ENCODE assay signal across 1 cellular context in the genomic region with DNA sequence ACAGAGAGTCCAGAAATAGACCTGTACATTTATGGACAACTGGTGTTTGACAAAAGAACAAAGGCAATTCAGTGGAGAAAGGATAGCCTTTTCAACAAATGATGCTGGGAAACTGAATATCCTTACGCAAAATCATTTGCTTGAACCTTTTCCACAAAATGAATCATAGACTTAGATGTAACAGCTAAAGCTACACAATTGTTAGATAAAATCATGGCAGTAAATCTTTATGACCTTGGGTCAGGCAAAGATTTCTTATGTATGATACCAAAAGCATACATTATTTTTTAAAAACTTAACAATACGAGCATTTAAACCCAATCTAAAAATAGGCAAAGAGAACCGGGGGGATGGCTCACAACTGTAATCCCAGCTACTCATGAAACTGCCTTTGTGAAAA.
TF ChIP-seq lines count a peak whose summit lies in the region.

No MANE protein-coding gene starts in this region.

TF ChIP-seq in HCT116, 20 proteins besides CTCF, POLR2A, EP300 and RAD21:
- TF ChIP-seq, protein P1, sequence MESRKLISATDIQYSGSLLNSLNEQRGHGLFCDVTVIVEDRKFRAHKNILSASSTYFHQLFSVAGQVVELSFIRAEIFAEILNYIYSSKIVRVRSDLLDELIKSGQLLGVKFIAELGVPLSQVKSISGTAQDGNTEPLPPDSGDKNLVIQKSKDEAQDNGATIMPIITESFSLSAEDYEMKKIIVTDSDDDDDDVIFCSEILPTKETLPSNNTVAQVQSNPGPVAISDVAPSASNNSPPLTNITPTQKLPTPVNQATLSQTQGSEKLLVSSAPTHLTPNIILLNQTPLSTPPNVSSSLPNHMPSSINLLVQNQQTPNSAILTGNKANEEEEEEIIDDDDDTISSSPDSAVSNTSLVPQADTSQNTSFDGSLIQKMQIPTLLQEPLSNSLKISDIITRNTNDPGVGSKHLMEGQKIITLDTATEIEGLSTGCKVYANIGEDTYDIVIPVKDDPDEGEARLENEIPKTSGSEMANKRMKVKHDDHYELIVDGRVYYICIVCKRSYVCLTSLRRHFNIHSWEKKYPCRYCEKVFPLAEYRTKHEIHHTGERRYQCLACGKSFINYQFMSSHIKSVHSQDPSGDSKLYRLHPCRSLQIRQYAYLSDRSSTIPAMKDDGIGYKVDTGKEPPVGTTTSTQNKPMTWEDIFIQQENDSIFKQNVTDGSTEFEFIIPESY (IDR thresholded peaks at IDR 0.05; ENCODE audit: extremely low read depth, insufficient replicate concordance, low read length) = no peak
- TF ChIP-seq, protein P2, sequence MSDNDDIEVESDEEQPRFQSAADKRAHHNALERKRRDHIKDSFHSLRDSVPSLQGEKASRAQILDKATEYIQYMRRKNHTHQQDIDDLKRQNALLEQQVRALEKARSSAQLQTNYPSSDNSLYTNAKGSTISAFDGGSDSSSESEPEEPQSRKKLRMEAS (IDR thresholded peaks at IDR 0.05) = no peak
- TF ChIP-seq, protein P3, sequence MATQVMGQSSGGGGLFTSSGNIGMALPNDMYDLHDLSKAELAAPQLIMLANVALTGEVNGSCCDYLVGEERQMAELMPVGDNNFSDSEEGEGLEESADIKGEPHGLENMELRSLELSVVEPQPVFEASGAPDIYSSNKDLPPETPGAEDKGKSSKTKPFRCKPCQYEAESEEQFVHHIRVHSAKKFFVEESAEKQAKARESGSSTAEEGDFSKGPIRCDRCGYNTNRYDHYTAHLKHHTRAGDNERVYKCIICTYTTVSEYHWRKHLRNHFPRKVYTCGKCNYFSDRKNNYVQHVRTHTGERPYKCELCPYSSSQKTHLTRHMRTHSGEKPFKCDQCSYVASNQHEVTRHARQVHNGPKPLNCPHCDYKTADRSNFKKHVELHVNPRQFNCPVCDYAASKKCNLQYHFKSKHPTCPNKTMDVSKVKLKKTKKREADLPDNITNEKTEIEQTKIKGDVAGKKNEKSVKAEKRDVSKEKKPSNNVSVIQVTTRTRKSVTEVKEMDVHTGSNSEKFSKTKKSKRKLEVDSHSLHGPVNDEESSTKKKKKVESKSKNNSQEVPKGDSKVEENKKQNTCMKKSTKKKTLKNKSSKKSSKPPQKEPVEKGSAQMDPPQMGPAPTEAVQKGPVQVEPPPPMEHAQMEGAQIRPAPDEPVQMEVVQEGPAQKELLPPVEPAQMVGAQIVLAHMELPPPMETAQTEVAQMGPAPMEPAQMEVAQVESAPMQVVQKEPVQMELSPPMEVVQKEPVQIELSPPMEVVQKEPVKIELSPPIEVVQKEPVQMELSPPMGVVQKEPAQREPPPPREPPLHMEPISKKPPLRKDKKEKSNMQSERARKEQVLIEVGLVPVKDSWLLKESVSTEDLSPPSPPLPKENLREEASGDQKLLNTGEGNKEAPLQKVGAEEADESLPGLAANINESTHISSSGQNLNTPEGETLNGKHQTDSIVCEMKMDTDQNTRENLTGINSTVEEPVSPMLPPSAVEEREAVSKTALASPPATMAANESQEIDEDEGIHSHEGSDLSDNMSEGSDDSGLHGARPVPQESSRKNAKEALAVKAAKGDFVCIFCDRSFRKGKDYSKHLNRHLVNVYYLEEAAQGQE (IDR thresholded peaks at IDR 0.05; ENCODE audit: low read depth) = no peak
- TF ChIP-seq FOSL1 (IDR thresholded peaks at IDR 0.05; ENCODE audit: low read depth) (peak; percentile 5; the same call in 1 of the 2 replicates), SRF (IDR thresholded peaks at IDR 0.05; ENCODE audit: low read depth) (no peak), JUND (IDR thresholded peaks at IDR 0.05) (0 out of 2 replicates have a peak, but pooled peaks have one; percentile 7)
